In genomic region chr12:103850429-103850828, GRCh38 we compare ENCODE assay signal across 17 cellular contexts. TPM values are rescaled to one million over a fixed set of nuclear protein-coding genes. Genes with fewer than 3 reads are reported as not detected.
DNase-seq lines count a peak whose midpoint lies in the region; ATAC-seq and TF ChIP-seq lines count a peak whose summit lies in the region.
"Had no signal": no experiment of that assay in that cellular context is flagged by ENCODE, and none has a peak within 500 bp of the region (broad histone marks: within the 10 kb centered on the region; RNA-seq: fewer than 3 reads in every experiment).

No MANE protein-coding gene starts in this region.

- POLR2A ChIA-PET in RWPE1 (lab: Yijun Ruan, JAX; ENCODE audit: low non-redundant PET), result no interaction called here

- CTCF ChIA-PET in RWPE1 (lab: Yijun Ruan, JAX), result interaction anchor here (0.6 kb wide), 1 partner anchor 354 kb away, joined by 4 read pairs; no protein-coding TSS in a partner anchor

- no peak for TF ChIP-seq EP300 in transverse colon (IDR thresholded peaks at IDR 0.05; ENCODE audit: low read depth)

- no peak for TF ChIP-seq POLR2A in transverse colon (IDR thresholded peaks at IDR 0.05)

- no peak for TF ChIP-seq CTCF in dorsolateral prefrontal cortex (IDR thresholded peaks at IDR 0.05 in 54 of 56, conservative IDR thresholded peaks at IDR 0.05 in 2 of 56; ENCODE audit: low read depth in 1 of 56, partially characterized antibody in 56 of 56)
- no peak for TF ChIP-seq CTCF in osteocyte (IDR thresholded peaks at IDR 0.05)
- TF ChIP-seq CTCF in transverse colon (IDR thresholded peaks at IDR 0.05), result no peak
- no peak for TF ChIP-seq CTCF in RWPE1 (conservative IDR thresholded peaks at IDR 0.05; ENCODE audit: low read depth)

- WGBS in transverse colon (ENCODE audit: low coverage in 1 of 2), 2 donors, result 91 to 92% methylated on average over 1 of the region's 1 CpG

- peaks cover 38% of the 10 kb centered on the region for H3K4me1 Mint-ChIP-seq in osteocyte (ENCODE audit: unreplicated experiment)

- no peaks in the 10 kb centered on the region for H3K27me3 Mint-ChIP-seq in osteocyte (ENCODE audit: unreplicated experiment)

- in situ Hi-C loops in transverse colon (cut with MboI; ENCODE audit: low pct_ligation_motif_present in 1 of 4, low pct_unique_long_range_greater_than_20kb in 1 of 4, low sequenced_read_pairs in 3 of 4), result loop anchor here in 1 of 4 donors (25.0 kb wide), 1 partner anchor 213 kb away; no protein-coding TSS in a partner anchor

- DNase-seq in NCI-H82 (lab: John Stamatoyannopoulos, UW) (peak; percentile 7), NCI-H82 treated with DMSO at 0.1 percent for 48 hours (lab: John Stamatoyannopoulos, UW; ENCODE audit: unreplicated experiment) (no peak), dorsolateral prefrontal cortex (no peak), osteocyte (ENCODE audit: extremely low spot score, unreplicated experiment) (no peak), transverse colon (no peak), NK-92 (lab: John Stamatoyannopoulos, UW; ENCODE audit: unreplicated experiment) (no peak), RWPE1 (ENCODE audit: low spot score) (no peak)
- DNase-seq: 8988T; BE2C; CD8-positive, alpha-beta T cell; HCEC 1CT; KBM-7; NCI-H1694 treated with DMSO at 0.1 percent for 48 hours; NCI-H2107; NCI-H345; NK-92 treated with Interleukin-12 subunit alpha and Interleukin-12 subunit beta, amount 100 ng/mL, for 24 hours had no signal

- no peaks in the 10 kb centered on the region for H3K9me3 Mint-ChIP-seq in osteocyte (ENCODE audit: unreplicated experiment)
- H3K9me3 Mint-ChIP-seq: CD8-positive, alpha-beta T cell had no signal

- no peaks in the 10 kb centered on the region for H3K36me3 Mint-ChIP-seq in osteocyte (ENCODE audit: unreplicated experiment)
- H3K36me3 Mint-ChIP-seq: CD8-positive, alpha-beta T cell had no signal

- H3K9me3 ChIP-seq in transverse colon, result no peaks in the 10 kb centered on the region
- H3K9me3 ChIP-seq: BE2C had no signal

- peak overlapping the region in 45 of 59 donors; percentile 1 to 76 (median 50) for H3K27ac ChIP-seq in dorsolateral prefrontal cortex
- H3K27ac ChIP-seq in transverse colon, result peak overlapping the region; percentile 61 to 92 (median 86)
- no peak overlapping the region for H3K27ac ChIP-seq in RWPE1

- intact Hi-C loops in dorsolateral prefrontal cortex (cut with DNase I), result no loop called here
- intact Hi-C loops in transverse colon (cut with DNase I; ENCODE audit: low total_unique reads), result no loop called here

- peaks cover 17 to 60% (median 28%) of the 10 kb centered on the region in 4 donors for H3K4me1 ChIP-seq in transverse colon

- H3K4me3 ChIP-seq in dorsolateral prefrontal cortex (no peak overlapping the region), transverse colon (no peak overlapping the region)

- peak overlapping the region; percentile 91 for H3K27ac Mint-ChIP-seq in osteocyte (ENCODE audit: unreplicated experiment)
- H3K27ac Mint-ChIP-seq: CD8-positive, alpha-beta T cell had no signal

- no peak overlapping the region for H3K4me3 Mint-ChIP-seq in osteocyte (ENCODE audit: unreplicated experiment)
- H3K4me3 Mint-ChIP-seq: CD8-positive, alpha-beta T cell had no signal

- H3K36me3 ChIP-seq in transverse colon, result no peaks in the 10 kb centered on the region
- H3K36me3 ChIP-seq: BE2C had no signal

- H3K27me3 ChIP-seq in dorsolateral prefrontal cortex, result no peaks in the 10 kb centered on the region
- H3K27me3 ChIP-seq in transverse colon, result no peaks in the 10 kb centered on the region

- no peak for ATAC-seq in HG03439 (IDR thresholded peaks at IDR 0.05; ENCODE audit: unreplicated experiment)
- ATAC-seq: CD8-positive, alpha-beta T cell had no signal

RNA-seq across cellular contexts. Expression of gene NT5DC3, which starts 9.4 kb away (rescaled TPM):
- 10 to 100 TPM; 16.3 to 76.3 (median 44.0) TPM for total RNA-seq in dorsolateral prefrontal cortex
- 11.3 and 12.5 TPM in 2 replicates for total RNA-seq in osteocyte
- 10 to 100 TPM; 24.3 to 71.4 (median 54.8) TPM for total RNA-seq in transverse colon
